ENCODE assay signal across 17 cellular contexts in genomic region chr1:101485712-101486111, GRCh38.
DNase-seq lines count a peak whose midpoint lies in the region; ATAC-seq and TF ChIP-seq lines count a peak whose summit lies in the region.
"Had no signal": no experiment of that assay in that cellular context is flagged by ENCODE, and none has a peak within 500 bp of the region (broad histone marks: within the 10 kb centered on the region; RNA-seq: fewer than 3 reads in every experiment).

No MANE protein-coding gene starts in this region.

- H3K4me3 ChIP-seq in A673 (ENCODE audit: low read depth, low read length, poor library complexity, severe bottlenecking) (no peak overlapping the region), SK-N-MC (no peak overlapping the region), left lung (no peak overlapping the region), foreskin fibroblast (ENCODE audit: low read depth in 1 of 2, low read length in 2 of 2) (no peak overlapping the region)

- ATAC-seq in left lung (peak; percentile 41), GM21381 (IDR thresholded peaks at IDR 0.05; ENCODE audit: unreplicated experiment) (no peak), HG02571 (IDR thresholded peaks at IDR 0.05; ENCODE audit: unreplicated experiment) (no peak)
- ATAC-seq: HepG2 had no signal

- CTCF ChIA-PET in A673 (lab: Charles Lee): interaction anchor here (0.6 kb wide), 1 partner anchor 182 kb away, joined by 3 read pairs; no protein-coding TSS in a partner anchor

- H3K27me3 ChIP-seq in A673 (replicated peaks; ENCODE audit: insufficient read depth, low read depth, low read length, poor library complexity): no peaks in the 10 kb centered on the region
- H3K27me3 ChIP-seq in left lung: no peaks in the 10 kb centered on the region

- DNase-seq in A673 (ENCODE audit: low spot score): peak; percentile 3
- peak; percentile 13 for DNase-seq in NCI-H524 treated with DMSO at 0.1 percent for 48 hours (lab: John Stamatoyannopoulos, UW)
- DNase-seq in SK-N-MC (ENCODE audit: low read depth, low spot score): peak; percentile 67
- DNase-seq in left lung: no peak
- no peak for DNase-seq in activated CD4-positive, alpha-beta T cell treated with anti-CD3 and anti-CD28 coated beads, Interleukin-2, amount 50 U/mL, for 4 hours
- DNase-seq in foreskin fibroblast: no peak
- DNase-seq: 8988T; C1 segment of cervical spinal cord; Calu3; CD4-positive, alpha-beta T cell; DMS79; GDM1; HCEC 1CT; HFFc6 had no signal

- H3K4me1 ChIP-seq in A673 (ENCODE audit: insufficient read depth, low read length, poor library complexity, severe bottlenecking) (no peaks in the 10 kb centered on the region), left lung (peaks cover 0 to 3% of the 10 kb centered on the region in 2 donors)

- H3K9ac ChIP-seq in SK-N-MC (ENCODE audit: insufficient read length): no peak overlapping the region

- peaks cover 8% of the 10 kb centered on the region for H3K9me3 ChIP-seq in A673 (ENCODE audit: low read depth, low read length, poor library complexity, severe bottlenecking)
- no peaks in the 10 kb centered on the region; the same call in 1 of the 2 replicates for H3K9me3 ChIP-seq in SK-N-MC (ENCODE audit: low read depth, low read length)
- H3K9me3 ChIP-seq in left lung: no peaks in the 10 kb centered on the region

- H3K27ac ChIP-seq in A673 (ENCODE audit: low read depth, low read length, poor library complexity, severe bottlenecking) (no peak overlapping the region), SK-N-MC (no peak overlapping the region), left lung (peak overlapping the region in 1 of 2 donors; percentile 25)

- no peak for TF ChIP-seq CTCF in A673 (conservative IDR thresholded peaks at IDR 0.05; ENCODE audit: low read depth, low read length)
- no peak for TF ChIP-seq CTCF in left lung (IDR thresholded peaks at IDR 0.05)
- TF ChIP-seq CTCF in foreskin fibroblast (IDR thresholded peaks at IDR 0.05; ENCODE audit: low read depth, low read length): no peak

- intact Hi-C loops in A673 (cut with micrococcal nuclease; ENCODE audit: unreplicated experiment) (no loop called here), left lung (cut with DNase I) (no loop called here)

- POLR2A ChIA-PET in A673 (lab: Charles Lee; ENCODE audit: low non-redundant PET): no interaction called here

- BruUV-seq in A673 (replicated peaks; lab: Mats Ljungman, UMichigan): no TSS peak

- H3K36me3 ChIP-seq in A673 (ENCODE audit: insufficient read depth, low read length, poor library complexity, severe bottlenecking): no peaks in the 10 kb centered on the region
- no peaks in the 10 kb centered on the region for H3K36me3 ChIP-seq in SK-N-MC (ENCODE audit: insufficient read depth, low read length)
- no peaks in the 10 kb centered on the region for H3K36me3 ChIP-seq in left lung

Comparison
In these comparisons a context has a peak if more than half of its experiments do, and no peak if none do; other contexts are left out.
1. DNase-seq: peak in A673 (single experiment), NCI-H524 treated with DMSO at 0.1 percent for 48 hours (single experiment) and SK-N-MC (single experiment); none in left lung (0 of 2), activated CD4-positive, alpha-beta T cell treated with anti-CD3 and anti-CD28 coated beads, Interleukin-2, amount 50 U/mL, for 4 hours (0 of 2) and foreskin fibroblast (0 of 2).